ENCODE assay signal across 23 cellular contexts in the genomic region with DNA sequence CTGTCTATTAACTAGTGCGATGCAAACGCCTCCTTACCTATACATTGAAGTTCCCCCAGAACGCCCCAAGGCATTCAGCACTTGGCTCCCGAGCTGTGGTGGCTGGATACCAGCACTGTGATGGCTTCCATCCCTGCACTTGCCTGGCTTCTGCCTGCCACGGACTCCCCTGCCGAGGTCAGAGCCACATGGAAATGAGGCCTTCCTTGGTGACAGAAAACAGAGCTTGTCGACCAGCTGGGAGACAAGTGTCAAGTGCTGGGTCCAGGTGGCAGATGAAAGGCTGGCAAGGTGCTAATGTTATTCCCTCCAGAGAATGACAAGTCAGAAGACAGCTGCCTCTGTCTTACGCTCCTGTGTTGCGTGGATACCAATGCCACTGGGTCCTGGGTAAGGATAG. TPM values are rescaled to one million over a fixed set of nuclear protein-coding genes. Genes with fewer than 3 reads are reported as not detected.
DNase-seq lines count a peak whose midpoint lies in the region; ATAC-seq lines count a peak whose summit lies in the region.
"Had no signal": no experiment of that assay in that cellular context is flagged by ENCODE, and none has a peak within 500 bp of the region (broad histone marks: within the 10 kb centered on the region; RNA-seq: fewer than 3 reads in every experiment).

No MANE protein-coding gene starts in this region.

- H3K27me3 ChIP-seq in neuronal stem cell (ENCODE audit: control insufficient read depth in 3 of 3, insufficient read depth in 3 of 3, low read depth in 1 of 3, low read length in 3 of 3): no peaks in the 10 kb centered on the region
- H3K27me3 ChIP-seq: Peyer's patch had no signal

- WGBS in neuronal stem cell (ENCODE audit: extremely low coverage in 2 of 2, insufficient read length in 2 of 2, insufficient replicate concordance in 1 of 2), 2 donors: no CpG with 5 or more reads among the region's 9 CpGs

- no peak overlapping the region for H3K4ac ChIP-seq in neuronal stem cell (ENCODE audit: low read length)

- no peaks in the 10 kb centered on the region for H3K79me1 ChIP-seq in neuronal stem cell (ENCODE audit: low read depth, low read length)

- H2BK15ac ChIP-seq in neuronal stem cell (ENCODE audit: low read length): no peak overlapping the region

- H4K8ac ChIP-seq in neuronal stem cell (ENCODE audit: low read depth, low read length): no peak overlapping the region

- no peak overlapping the region for H4K91ac ChIP-seq in neuronal stem cell (ENCODE audit: low read depth, low read length, poor library complexity)

- peak overlapping the region; percentile 7 for H3K9ac ChIP-seq in neuronal stem cell (ENCODE audit: low read depth, low read length, poor library complexity)
- H3K9ac ChIP-seq: BLaER1 treated with 17β-estradiol and CSF1 and Interleukin-3, amounts not matched to agents 10 nM and 100 nM had no signal

- no peak overlapping the region for H2BK120ac ChIP-seq in neuronal stem cell (ENCODE audit: low read depth, low read length)

- DNase-seq in DMS53 (lab: John Stamatoyannopoulos, UW): peak; percentile 22
- DNase-seq in DMS53 treated with DMSO at 0.1 percent for 48 hours (lab: John Stamatoyannopoulos, UW; ENCODE audit: unreplicated experiment): no peak
- peak; percentile 17 for DNase-seq in NCI-H2171 (lab: John Stamatoyannopoulos, UW)
- DNase-seq in SHP77 treated with DMSO at 0.1 percent for 48 hours (lab: John Stamatoyannopoulos, UW): peak; percentile 30
- no peak for DNase-seq in neuronal stem cell (ENCODE audit: low spot score)
- no peak for DNase-seq in activated CD8-positive, alpha-beta memory T cell treated with anti-CD3 and anti-CD28 coated beads, Interleukin-2, amount 50 U/mL, for 4 hours
- DNase-seq: ACHN; Caco-2; CD4-positive, alpha-beta memory T cell; GF-D8; KG1; NCI-H1105; NCI-H1694; NCI-H2081; NCI-H2227 treated with DMSO at 0.1 percent for 48 hours; NCI-H510A; NCI-H774; Peyer's patch had no signal

- H2AK5ac ChIP-seq in neuronal stem cell (ENCODE audit: low read depth, low read length): peak overlapping the region; percentile 42

- peaks cover 0 to 4% of the 10 kb centered on the region in 2 donors for H3K9me3 ChIP-seq in neuronal stem cell (replicated peaks in 1 of 2; ENCODE audit: control insufficient read depth in 2 of 2, insufficient read depth in 1 of 2, low read depth in 1 of 2, low read length in 2 of 2)
- H3K9me3 ChIP-seq: Caco-2, HAP-1 had no signal

- no peak overlapping the region for H3K27ac ChIP-seq in neuronal stem cell (replicated peaks; ENCODE audit: low read length)
- H3K27ac ChIP-seq: 22Rv1; BLaER1 treated with 17β-estradiol and CSF1 and Interleukin-3, amounts not matched to agents 10 nM and 100 nM; Peyer's patch had no signal

- no peak overlapping the region for H2BK5ac ChIP-seq in neuronal stem cell (ENCODE audit: low read length)

- no peak overlapping the region for H3K23ac ChIP-seq in neuronal stem cell (ENCODE audit: low read depth, low read length, poor library complexity)

- peak overlapping the region; percentile 54 for H3K18ac ChIP-seq in neuronal stem cell (ENCODE audit: low read length)

- H3K4me3 ChIP-seq in neuronal stem cell (ENCODE audit: low read length in 2 of 2): no peak overlapping the region
- H3K4me3 ChIP-seq: BLaER1 treated with 17β-estradiol and CSF1 and Interleukin-3, amounts not matched to agents 10 nM and 100 nM; HAP-1; Peyer's patch had no signal

- no peak overlapping the region for H2BK12ac ChIP-seq in neuronal stem cell (ENCODE audit: low read length)

- H2AFZ ChIP-seq in neuronal stem cell (ENCODE audit: low read length): peak overlapping the region; percentile 8

- H3K14ac ChIP-seq in neuronal stem cell (ENCODE audit: low read length): no peak overlapping the region

- no peak overlapping the region for H3K4me2 ChIP-seq in neuronal stem cell (ENCODE audit: insufficient read depth, low read length, poor library complexity, severe bottlenecking)
- H3K4me2 ChIP-seq: BLaER1 treated with 17β-estradiol and CSF1 and Interleukin-3, amounts not matched to agents 10 nM and 100 nM had no signal

- H3K36me3 ChIP-seq in neuronal stem cell (replicated peaks in 1 of 2; ENCODE audit: control insufficient read depth in 2 of 2, insufficient read depth in 2 of 2, low read length in 2 of 2): no peaks in the 10 kb centered on the region
- H3K36me3 ChIP-seq: HAP-1, Peyer's patch had no signal

- ATAC-seq in GM21381 (IDR thresholded peaks at IDR 0.05; ENCODE audit: unreplicated experiment) (no peak), HG02973 (IDR thresholded peaks at IDR 0.05; ENCODE audit: unreplicated experiment) (no peak)

- peaks cover 0 to 5% of the 10 kb centered on the region in 2 donors for H3K4me1 ChIP-seq in neuronal stem cell (ENCODE audit: control insufficient read depth in 2 of 2, insufficient read depth in 1 of 2, low read depth in 1 of 2, low read length in 2 of 2)
- H3K4me1 ChIP-seq: Peyer's patch had no signal

RNA-seq across cellular contexts. Expression of a gene that starts 26.2 kb away (rescaled TPM):
- polyA plus RNA-seq in neuronal stem cell (2013, experiment 1 of 2): 37.4 TPM
- polyA plus RNA-seq in neuronal stem cell (2013, experiment 2 of 2): 39.0 TPM

Comparison
In these comparisons a context has a peak if more than half of its experiments do, and no peak if none do; other contexts are left out.
1. DNase-seq: peak in DMS53 (single experiment), NCI-H2171 (single experiment) and SHP77 treated with DMSO at 0.1 percent for 48 hours (single experiment); none in DMS53 treated with DMSO at 0.1 percent for 48 hours (single experiment), neuronal stem cell (single experiment) and activated CD8-positive, alpha-beta memory T cell treated with anti-CD3 and anti-CD28 coated beads, Interleukin-2, amount 50 U/mL, for 4 hours (single experiment).